ENCODE assay signal across 10 cellular contexts in genomic region chr6:2899596-2899995, GRCh38. TPM values are rescaled to one million over a fixed set of nuclear protein-coding genes. Genes with fewer than 3 reads are reported as not detected.
DNase-seq lines count a peak whose midpoint lies in the region; ATAC-seq and TF ChIP-seq lines count a peak whose summit lies in the region.
"Had no signal": no experiment of that assay in that cellular context is flagged by ENCODE, and none has a peak within 500 bp of the region (broad histone marks: within the 10 kb centered on the region; RNA-seq: fewer than 3 reads in every experiment).

No MANE protein-coding gene starts in this region.

- intact Hi-C loops in Calu3 (cut with micrococcal nuclease; ENCODE audit: unreplicated experiment): no loop called here

- DNase-seq in Calu3: no peak
- peak; percentile 29 for DNase-seq in GM19240 (ENCODE audit: insufficient read length, low spot score)
- DNase-seq in activated T-cell treated with anti-CD3 and anti-CD28 coated beads, Interleukin-2, amount 50 U/mL, for 24 hours: no peak
- no peak for DNase-seq in naive B cell
- DNase-seq in NCI-H2081 treated with DMSO at 0.1 percent for 48 hours (lab: John Stamatoyannopoulos, UW): no peak
- no peak for DNase-seq in NCI-H524 treated with DMSO at 0.1 percent for 48 hours (lab: John Stamatoyannopoulos, UW)
- DNase-seq in EL: no peak
- DNase-seq: central memory CD4-positive, alpha-beta T cell; NCI-H2081 had no signal

- no peak for TF ChIP-seq CTCF in Calu3 (IDR thresholded peaks at IDR 0.05; ENCODE audit: unreplicated experiment)

- BruUV-seq in Calu3 (replicated peaks; lab: Mats Ljungman, UMichigan): TSS peak; percentile 4

- peaks cover 16% of the 10 kb centered on the region for H3K4me1 Mint-ChIP-seq in Calu3 (ENCODE audit: low read depth, unreplicated experiment)
- H3K4me1 Mint-ChIP-seq in activated T-cell treated with anti-CD3 and anti-CD28 coated beads, Interleukin-2, amount 50 U/mL, for 24 hours (ENCODE audit: low read depth): peaks cover 62% of the 10 kb centered on the region
- peaks cover 55 to 71% (median 65%) of the 10 kb centered on the region in 3 donors for H3K4me1 Mint-ChIP-seq in naive B cell

- H3K4me3 Mint-ChIP-seq in Calu3 (ENCODE audit: low read depth, unreplicated experiment): no peak overlapping the region
- peak overlapping the region; percentile 96 for H3K4me3 Mint-ChIP-seq in activated T-cell treated with anti-CD3 and anti-CD28 coated beads, Interleukin-2, amount 50 U/mL, for 24 hours
- peak overlapping the region; percentile 42 to 100 (median 100) for H3K4me3 Mint-ChIP-seq in naive B cell

- ATAC-seq in naive B cell (ENCODE audit: low read depth in 2 of 2) (no peak), GM18520 (IDR thresholded peaks at IDR 0.05; ENCODE audit: unreplicated experiment) (no peak)

- H3K27me3 Mint-ChIP-seq in Calu3 (ENCODE audit: unreplicated experiment) (no peaks in the 10 kb centered on the region), naive B cell (no peaks in the 10 kb centered on the region)
- no peaks in the 10 kb centered on the region for H3K27me3 Mint-ChIP-seq in activated T-cell treated with anti-CD3 and anti-CD28 coated beads, Interleukin-2, amount 50 U/mL, for 24 hours

- H3K36me3 Mint-ChIP-seq in Calu3 (ENCODE audit: insufficient read depth, unreplicated experiment) (peaks cover 63% of the 10 kb centered on the region), naive B cell (peaks cover 26 to 29% of the 10 kb centered on the region in 2 donors)
- peaks cover 79% of the 10 kb centered on the region for H3K36me3 Mint-ChIP-seq in activated T-cell treated with anti-CD3 and anti-CD28 coated beads, Interleukin-2, amount 50 U/mL, for 24 hours (ENCODE audit: low read depth)

- CTCF ChIA-PET in Calu3 (lab: Charles Lee): no interaction called here

- H3K27ac Mint-ChIP-seq in Calu3 (ENCODE audit: unreplicated experiment): no peak overlapping the region
- H3K27ac Mint-ChIP-seq in activated T-cell treated with anti-CD3 and anti-CD28 coated beads, Interleukin-2, amount 50 U/mL, for 24 hours: peak overlapping the region; percentile 96
- H3K27ac Mint-ChIP-seq in naive B cell: peak overlapping the region; percentile 89 to 99 (median 96)

- no peaks in the 10 kb centered on the region for H3K9me3 Mint-ChIP-seq in Calu3 (ENCODE audit: low read depth, unreplicated experiment)
- H3K9me3 Mint-ChIP-seq in activated T-cell treated with anti-CD3 and anti-CD28 coated beads, Interleukin-2, amount 50 U/mL, for 24 hours: no peaks in the 10 kb centered on the region
- H3K9me3 Mint-ChIP-seq in naive B cell: peaks cover 0 to 3% (median 0%) of the 10 kb centered on the region in 7 donors

RNA-seq across cellular contexts. Expression of gene SERPINB9, which starts 3.5 kb away (rescaled TPM):
- total RNA-seq in Calu3 (2022): 17.2 and 22.9 TPM in 2 replicates
- polyA plus RNA-seq in naive B cell (ENCODE audit: low read depth in 6 of 6): 10 to 100 TPM; 18.2 to 35.2 (median 27.7) TPM

RNA-seq across cellular contexts. Expression of gene SERPINB1, which starts 57.9 kb away (rescaled TPM):
- total RNA-seq in Calu3 (2022): 56.3 and 78.5 TPM in 2 replicates
- polyA plus RNA-seq in naive B cell (ENCODE audit: low read depth in 6 of 6): 100 to 1,000 TPM in 2 of 6 donors, 10 to 100 TPM in 4; 84.7 to 107 (median 93.7) TPM
